Comparison of ENCODE assay signal across 14 cellular contexts in the genomic region with DNA sequence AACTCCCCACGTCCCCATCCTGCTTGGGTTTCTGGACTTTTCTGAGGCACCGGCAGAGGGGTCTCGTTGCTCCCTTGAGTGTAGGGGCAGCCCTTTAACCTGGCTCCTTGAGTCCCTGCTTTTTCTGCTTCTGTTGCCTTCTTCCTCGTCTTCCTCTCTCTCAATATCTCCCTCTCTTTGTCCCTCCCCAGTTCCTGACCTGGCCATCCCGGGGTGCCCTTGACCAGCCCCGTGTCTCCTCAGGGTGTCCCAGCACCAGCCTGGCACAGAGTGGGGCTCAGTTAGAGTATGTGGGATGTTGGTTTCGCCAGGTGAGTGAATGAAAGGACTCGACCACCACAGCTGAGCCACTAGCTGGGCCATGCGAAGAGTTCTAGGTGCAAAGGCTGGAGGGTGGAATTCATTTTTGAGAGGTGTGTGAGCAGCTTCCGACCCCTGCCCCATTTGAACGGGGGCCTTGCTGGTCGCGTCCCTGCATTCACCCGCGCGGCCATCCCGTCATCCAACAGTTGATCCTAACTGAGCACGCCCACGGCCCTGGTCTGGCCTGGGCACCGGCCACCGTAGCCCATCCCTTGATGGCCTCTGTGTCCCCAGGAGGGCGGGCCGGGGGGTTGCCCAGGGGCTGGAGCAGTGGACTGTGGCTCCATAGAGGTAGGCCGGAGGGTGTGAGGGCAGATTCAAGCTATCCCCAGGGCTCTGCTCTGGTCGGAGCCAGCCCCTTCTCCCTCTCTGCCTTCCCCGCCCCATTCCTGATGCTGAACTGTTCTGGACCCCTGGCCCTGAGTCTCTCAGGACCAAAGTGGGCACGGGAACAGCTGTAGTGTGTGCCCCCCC. TPM values are rescaled to one million over a fixed set of nuclear protein-coding genes. Genes with fewer than 3 reads are reported as not detected.
"Had no signal": no experiment of that assay in that cellular context is flagged by ENCODE, and none has a peak within 500 bp of the region (broad histone marks: within the 10 kb centered on the region; RNA-seq: fewer than 3 reads in every experiment).

No MANE protein-coding gene starts in this region.

- H3K27me3 ChIP-seq: foreskin keratinocyte, hepatocyte had no signal

- H3K4me3 ChIP-seq: hepatocyte had no signal

- ATAC-seq: effector memory CD8-positive, alpha-beta T cell; foreskin keratinocyte; left colon; natural killer cell had no signal

- H3K4me2 ChIP-seq: hepatocyte had no signal

- H3K79me2 ChIP-seq: hepatocyte had no signal

- FAIRE-seq: colon, small intestine, urothelium cell line had no signal

- H3K27ac ChIP-seq: foreskin keratinocyte, hepatocyte had no signal

- H3K4me1 ChIP-seq: foreskin keratinocyte had no signal

- DNase-seq: cerebellar nuclear complex; effector memory CD8-positive, alpha-beta T cell; foreskin keratinocyte; head of caudate nucleus; left colon; mammary epithelial cell; natural killer cell; small intestine; stimulated activated CD4-positive, alpha-beta T cell treated with anti-CD3 and anti-CD28 coated beads, Interleukin-2, amount 100 ng/mL, for 48 hours; stimulated activated naive CD4-positive, alpha-beta T cell treated with Interleukin-2 at 50 U/mL for 16 hours; trophoblast cell had no signal

- H2AFZ ChIP-seq: hepatocyte had no signal

RNA-seq across cellular contexts. Expression of gene MEG3, which starts 8.7 kb away (rescaled TPM):
- total RNA-seq: hepatocyte had no signal
- polyA plus RNA-seq: hepatocyte had no signal
